In the genomic region with DNA sequence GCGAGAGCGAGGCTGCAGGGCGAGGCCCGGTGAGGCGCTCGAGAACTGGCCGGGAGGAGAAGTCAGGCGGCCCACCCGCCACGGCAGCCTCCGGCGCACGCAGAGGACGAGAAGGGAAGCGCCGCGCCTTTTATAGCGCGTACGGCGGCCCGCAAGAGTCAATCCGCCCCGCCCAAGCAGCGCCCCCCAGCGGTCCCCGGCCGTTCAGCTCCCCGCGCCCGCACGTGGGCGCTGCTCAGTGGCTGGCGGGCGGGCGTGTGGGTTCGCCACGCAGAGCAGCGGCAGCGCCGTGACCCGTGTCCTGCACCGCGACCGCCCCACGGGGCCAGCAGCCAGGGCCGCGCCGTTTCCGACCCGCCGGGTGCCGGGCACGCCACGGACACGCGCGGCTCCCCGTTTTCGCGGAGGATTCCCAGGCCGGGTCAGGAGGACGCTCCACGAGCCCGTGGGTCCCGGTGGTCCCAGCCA, we compare ENCODE assay signal across 1 cellular context.
TF ChIP-seq lines count a peak whose summit lies in the region.

No MANE protein-coding gene starts in this region.

TF ChIP-seq in HepG2, 621 proteins besides CTCF, POLR2A, EP300 and RAD21 (continued from another document and continues in another):
- TF ChIP-seq, protein P1, sequence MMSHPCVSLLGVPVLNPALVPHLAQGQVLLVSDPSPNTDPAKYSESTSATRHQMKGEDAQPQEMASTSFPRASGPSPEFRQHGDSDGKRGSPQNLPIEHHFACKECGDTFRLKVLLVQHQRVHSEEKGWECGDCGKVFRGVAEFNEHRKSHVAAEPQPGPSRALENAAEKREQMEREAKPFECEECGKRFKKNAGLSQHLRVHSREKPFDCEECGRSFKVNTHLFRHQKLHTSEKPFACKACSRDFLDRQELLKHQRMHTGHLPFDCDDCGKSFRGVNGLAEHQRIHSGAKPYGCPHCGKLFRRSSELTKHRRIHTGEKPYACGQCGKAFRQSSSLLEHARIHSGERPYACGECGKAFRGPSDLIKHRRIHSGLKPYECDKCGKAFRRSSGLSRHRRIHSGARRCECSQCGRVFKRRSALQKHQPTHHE (CRISPR knock-in tag; IDR thresholded peaks at IDR 0.05; ENCODE audit: borderline replicate concordance): 0 out of 2 replicates have a peak, but pooled peaks have one; percentile 68
- peak; percentile 91; the same call in 1 of the 2 replicates for TF ChIP-seq KAT7 (CRISPR knock-in tag; IDR thresholded peaks at IDR 0.05; ENCODE audit: borderline replicate concordance)
- no peak for TF ChIP-seq PCBP2 (optimal IDR thresholded peaks at IDR 0.05; ENCODE audit: low read depth, low read length, poor library complexity, severe bottlenecking)
- TF ChIP-seq, protein P2, sequence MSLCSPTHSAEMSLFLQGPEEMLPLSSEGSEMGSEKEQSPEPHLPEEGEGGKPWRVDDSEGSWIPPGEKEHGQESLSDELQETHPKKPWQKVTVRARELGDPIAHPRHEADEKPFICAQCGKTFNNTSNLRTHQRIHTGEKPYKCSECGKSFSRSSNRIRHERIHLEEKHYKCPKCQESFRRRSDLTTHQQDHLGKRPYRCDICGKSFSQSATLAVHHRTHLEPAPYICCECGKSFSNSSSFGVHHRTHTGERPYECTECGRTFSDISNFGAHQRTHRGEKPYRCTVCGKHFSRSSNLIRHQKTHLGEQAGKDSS (CRISPR knock-in tag; IDR thresholded peaks at IDR 0.05; ENCODE audit: borderline replicate concordance, low read depth): no peak
- TF ChIP-seq, protein P3, sequence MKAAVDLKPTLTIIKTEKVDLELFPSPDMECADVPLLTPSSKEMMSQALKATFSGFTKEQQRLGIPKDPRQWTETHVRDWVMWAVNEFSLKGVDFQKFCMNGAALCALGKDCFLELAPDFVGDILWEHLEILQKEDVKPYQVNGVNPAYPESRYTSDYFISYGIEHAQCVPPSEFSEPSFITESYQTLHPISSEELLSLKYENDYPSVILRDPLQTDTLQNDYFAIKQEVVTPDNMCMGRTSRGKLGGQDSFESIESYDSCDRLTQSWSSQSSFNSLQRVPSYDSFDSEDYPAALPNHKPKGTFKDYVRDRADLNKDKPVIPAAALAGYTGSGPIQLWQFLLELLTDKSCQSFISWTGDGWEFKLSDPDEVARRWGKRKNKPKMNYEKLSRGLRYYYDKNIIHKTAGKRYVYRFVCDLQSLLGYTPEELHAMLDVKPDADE (CRISPR knock-in tag; IDR thresholded peaks at IDR 0.05): no peak
- peak; percentile 80; the same call in 1 of the 2 replicates for TF ChIP-seq ZMAT3 (CRISPR knock-in tag; conservative IDR thresholded peaks at IDR 0.05)
- no peak for TF ChIP-seq MBNL3 (CRISPR knock-in tag; conservative IDR thresholded peaks at IDR 0.05)
- TF ChIP-seq, protein P4, sequence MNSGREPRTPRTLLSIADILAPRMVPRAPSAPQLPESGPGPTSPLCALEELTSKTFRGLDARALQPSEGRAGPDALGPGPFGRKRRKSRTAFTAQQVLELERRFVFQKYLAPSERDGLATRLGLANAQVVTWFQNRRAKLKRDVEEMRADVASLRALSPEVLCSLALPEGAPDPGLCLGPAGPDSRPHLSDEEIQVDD (CRISPR knock-in tag; IDR thresholded peaks at IDR 0.05; ENCODE audit: borderline replicate concordance): no peak
- TF ChIP-seq AGO1 (IDR thresholded peaks at IDR 0.05; ENCODE audit: low read depth, low read length, poor library complexity, severe bottlenecking): peak; percentile 48
- TF ChIP-seq, protein P5, sequence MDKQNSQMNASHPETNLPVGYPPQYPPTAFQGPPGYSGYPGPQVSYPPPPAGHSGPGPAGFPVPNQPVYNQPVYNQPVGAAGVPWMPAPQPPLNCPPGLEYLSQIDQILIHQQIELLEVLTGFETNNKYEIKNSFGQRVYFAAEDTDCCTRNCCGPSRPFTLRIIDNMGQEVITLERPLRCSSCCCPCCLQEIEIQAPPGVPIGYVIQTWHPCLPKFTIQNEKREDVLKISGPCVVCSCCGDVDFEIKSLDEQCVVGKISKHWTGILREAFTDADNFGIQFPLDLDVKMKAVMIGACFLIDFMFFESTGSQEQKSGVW (CRISPR knock-in tag; IDR thresholded peaks at IDR 0.05; ENCODE audit: borderline replicate concordance): no peak
- peak; percentile 52 for TF ChIP-seq ZNF883 (CRISPR knock-in tag; IDR thresholded peaks at IDR 0.05; ENCODE audit: not compliant biosample characterization)
- 0 out of 2 replicates have a peak, but pooled peaks have one; percentile 33 for TF ChIP-seq ZKSCAN1 (IDR thresholded peaks at IDR 0.05; ENCODE audit: low read length)
- peak; percentile 74; the same call in 1 of the 2 replicates for TF ChIP-seq FOXK1 (CRISPR knock-in tag; IDR thresholded peaks at IDR 0.05; ENCODE audit: borderline replicate concordance, low read depth)
- peak; percentile 72; the same call in 1 of the 2 replicates for TF ChIP-seq SMAD3 (CRISPR knock-in tag; IDR thresholded peaks at IDR 0.05)
- TF ChIP-seq, protein P6, sequence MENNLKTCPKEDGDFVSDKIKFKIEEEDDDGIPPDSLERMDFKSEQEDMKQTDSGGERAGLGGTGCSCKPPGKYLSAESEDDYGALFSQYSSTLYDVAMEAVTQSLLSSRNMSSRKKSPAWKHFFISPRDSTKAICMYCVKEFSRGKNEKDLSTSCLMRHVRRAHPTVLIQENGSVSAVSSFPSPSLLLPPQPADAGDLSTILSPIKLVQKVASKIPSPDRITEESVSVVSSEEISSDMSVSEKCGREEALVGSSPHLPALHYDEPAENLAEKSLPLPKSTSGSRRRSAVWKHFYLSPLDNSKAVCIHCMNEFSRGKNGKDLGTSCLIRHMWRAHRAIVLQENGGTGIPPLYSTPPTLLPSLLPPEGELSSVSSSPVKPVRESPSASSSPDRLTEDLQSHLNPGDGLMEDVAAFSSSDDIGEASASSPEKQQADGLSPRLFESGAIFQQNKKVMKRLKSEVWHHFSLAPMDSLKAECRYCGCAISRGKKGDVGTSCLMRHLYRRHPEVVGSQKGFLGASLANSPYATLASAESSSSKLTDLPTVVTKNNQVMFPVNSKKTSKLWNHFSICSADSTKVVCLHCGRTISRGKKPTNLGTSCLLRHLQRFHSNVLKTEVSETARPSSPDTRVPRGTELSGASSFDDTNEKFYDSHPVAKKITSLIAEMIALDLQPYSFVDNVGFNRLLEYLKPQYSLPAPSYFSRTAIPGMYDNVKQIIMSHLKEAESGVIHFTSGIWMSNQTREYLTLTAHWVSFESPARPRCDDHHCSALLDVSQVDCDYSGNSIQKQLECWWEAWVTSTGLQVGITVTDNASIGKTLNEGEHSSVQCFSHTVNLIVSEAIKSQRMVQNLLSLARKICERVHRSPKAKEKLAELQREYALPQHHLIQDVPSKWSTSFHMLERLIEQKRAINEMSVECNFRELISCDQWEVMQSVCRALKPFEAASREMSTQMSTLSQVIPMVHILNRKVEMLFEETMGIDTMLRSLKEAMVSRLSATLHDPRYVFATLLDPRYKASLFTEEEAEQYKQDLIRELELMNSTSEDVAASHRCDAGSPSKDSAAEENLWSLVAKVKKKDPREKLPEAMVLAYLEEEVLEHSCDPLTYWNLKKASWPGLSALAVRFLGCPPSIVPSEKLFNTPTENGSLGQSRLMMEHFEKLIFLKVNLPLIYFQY (CRISPR knock-in tag; IDR thresholded peaks at IDR 0.05; ENCODE audit: borderline replicate concordance): peak; percentile 56; the same call in 1 of the 2 replicates
- TF ChIP-seq, protein P7, sequence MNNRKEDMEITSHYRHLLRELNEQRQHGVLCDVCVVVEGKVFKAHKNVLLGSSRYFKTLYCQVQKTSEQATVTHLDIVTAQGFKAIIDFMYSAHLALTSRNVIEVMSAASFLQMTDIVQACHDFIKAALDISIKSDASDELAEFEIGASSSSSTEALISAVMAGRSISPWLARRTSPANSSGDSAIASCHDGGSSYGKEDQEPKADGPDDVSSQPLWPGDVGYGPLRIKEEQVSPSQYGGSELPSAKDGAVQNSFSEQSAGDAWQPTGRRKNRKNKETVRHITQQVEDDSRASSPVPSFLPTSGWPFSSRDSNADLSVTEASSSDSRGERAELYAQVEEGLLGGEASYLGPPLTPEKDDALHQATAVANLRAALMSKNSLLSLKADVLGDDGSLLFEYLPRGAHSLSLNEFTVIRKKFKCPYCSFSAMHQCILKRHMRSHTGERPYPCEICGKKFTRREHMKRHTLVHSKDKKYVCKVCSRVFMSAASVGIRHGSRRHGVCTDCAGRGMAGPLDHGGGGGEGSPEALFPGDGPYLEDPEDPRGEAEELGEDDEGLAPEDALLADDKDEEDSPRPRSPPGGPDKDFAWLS (CRISPR knock-in tag; IDR thresholded peaks at IDR 0.05; ENCODE audit: borderline replicate concordance): no peak
- TF ChIP-seq SIX1 (CRISPR knock-in tag; IDR thresholded peaks at IDR 0.05; ENCODE audit: borderline replicate concordance): no peak
- no peak for TF ChIP-seq PAWR (CRISPR knock-in tag; IDR thresholded peaks at IDR 0.05; ENCODE audit: borderline replicate concordance)
- TF ChIP-seq ZNF235 (CRISPR knock-in tag; IDR thresholded peaks at IDR 0.05; ENCODE audit: borderline replicate concordance): peak; percentile 84
- TF ChIP-seq MTF1 (CRISPR knock-in tag; IDR thresholded peaks at IDR 0.05): 0 out of 2 replicates have a peak, but pooled peaks have one; percentile 38
- TF ChIP-seq, protein P8, sequence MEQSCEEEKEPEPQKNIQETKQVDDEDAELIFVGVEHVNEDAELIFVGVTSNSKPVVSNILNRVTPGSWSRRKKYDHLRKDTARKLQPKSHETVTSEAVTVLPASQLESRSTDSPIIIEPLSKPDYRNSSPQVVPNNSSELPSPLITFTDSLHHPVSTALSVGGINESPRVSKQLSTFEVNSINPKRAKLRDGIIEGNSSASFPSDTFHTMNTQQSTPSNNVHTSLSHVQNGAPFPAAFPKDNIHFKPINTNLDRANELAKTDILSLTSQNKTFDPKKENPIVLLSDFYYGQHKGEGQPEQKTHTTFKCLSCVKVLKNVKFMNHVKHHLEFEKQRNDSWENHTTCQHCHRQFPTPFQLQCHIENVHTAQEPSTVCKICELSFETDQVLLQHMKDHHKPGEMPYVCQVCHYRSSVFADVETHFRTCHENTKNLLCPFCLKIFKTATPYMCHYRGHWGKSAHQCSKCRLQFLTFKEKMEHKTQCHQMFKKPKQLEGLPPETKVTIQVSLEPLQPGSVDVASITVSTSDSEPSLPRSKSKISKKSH (CRISPR knock-in tag; IDR thresholded peaks at IDR 0.05; ENCODE audit: borderline replicate concordance): no peak
- TF ChIP-seq MYNN (CRISPR knock-in tag; IDR thresholded peaks at IDR 0.05; ENCODE audit: low read depth): peak; percentile 49; the same call in 1 of the 2 replicates
- TF ChIP-seq, protein P9, sequence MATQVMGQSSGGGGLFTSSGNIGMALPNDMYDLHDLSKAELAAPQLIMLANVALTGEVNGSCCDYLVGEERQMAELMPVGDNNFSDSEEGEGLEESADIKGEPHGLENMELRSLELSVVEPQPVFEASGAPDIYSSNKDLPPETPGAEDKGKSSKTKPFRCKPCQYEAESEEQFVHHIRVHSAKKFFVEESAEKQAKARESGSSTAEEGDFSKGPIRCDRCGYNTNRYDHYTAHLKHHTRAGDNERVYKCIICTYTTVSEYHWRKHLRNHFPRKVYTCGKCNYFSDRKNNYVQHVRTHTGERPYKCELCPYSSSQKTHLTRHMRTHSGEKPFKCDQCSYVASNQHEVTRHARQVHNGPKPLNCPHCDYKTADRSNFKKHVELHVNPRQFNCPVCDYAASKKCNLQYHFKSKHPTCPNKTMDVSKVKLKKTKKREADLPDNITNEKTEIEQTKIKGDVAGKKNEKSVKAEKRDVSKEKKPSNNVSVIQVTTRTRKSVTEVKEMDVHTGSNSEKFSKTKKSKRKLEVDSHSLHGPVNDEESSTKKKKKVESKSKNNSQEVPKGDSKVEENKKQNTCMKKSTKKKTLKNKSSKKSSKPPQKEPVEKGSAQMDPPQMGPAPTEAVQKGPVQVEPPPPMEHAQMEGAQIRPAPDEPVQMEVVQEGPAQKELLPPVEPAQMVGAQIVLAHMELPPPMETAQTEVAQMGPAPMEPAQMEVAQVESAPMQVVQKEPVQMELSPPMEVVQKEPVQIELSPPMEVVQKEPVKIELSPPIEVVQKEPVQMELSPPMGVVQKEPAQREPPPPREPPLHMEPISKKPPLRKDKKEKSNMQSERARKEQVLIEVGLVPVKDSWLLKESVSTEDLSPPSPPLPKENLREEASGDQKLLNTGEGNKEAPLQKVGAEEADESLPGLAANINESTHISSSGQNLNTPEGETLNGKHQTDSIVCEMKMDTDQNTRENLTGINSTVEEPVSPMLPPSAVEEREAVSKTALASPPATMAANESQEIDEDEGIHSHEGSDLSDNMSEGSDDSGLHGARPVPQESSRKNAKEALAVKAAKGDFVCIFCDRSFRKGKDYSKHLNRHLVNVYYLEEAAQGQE (IDR thresholded peaks at IDR 0.05; ENCODE audit: borderline replicate concordance in 1 of 2, low read depth in 1 of 2, low read length in 2 of 2): peak in 1 of 2 experiments; percentile 75; a peak in 1 of 4 replicates
- no peak for TF ChIP-seq MATR3 (CRISPR knock-in tag; IDR thresholded peaks at IDR 0.05)
- TF ChIP-seq, protein P10, sequence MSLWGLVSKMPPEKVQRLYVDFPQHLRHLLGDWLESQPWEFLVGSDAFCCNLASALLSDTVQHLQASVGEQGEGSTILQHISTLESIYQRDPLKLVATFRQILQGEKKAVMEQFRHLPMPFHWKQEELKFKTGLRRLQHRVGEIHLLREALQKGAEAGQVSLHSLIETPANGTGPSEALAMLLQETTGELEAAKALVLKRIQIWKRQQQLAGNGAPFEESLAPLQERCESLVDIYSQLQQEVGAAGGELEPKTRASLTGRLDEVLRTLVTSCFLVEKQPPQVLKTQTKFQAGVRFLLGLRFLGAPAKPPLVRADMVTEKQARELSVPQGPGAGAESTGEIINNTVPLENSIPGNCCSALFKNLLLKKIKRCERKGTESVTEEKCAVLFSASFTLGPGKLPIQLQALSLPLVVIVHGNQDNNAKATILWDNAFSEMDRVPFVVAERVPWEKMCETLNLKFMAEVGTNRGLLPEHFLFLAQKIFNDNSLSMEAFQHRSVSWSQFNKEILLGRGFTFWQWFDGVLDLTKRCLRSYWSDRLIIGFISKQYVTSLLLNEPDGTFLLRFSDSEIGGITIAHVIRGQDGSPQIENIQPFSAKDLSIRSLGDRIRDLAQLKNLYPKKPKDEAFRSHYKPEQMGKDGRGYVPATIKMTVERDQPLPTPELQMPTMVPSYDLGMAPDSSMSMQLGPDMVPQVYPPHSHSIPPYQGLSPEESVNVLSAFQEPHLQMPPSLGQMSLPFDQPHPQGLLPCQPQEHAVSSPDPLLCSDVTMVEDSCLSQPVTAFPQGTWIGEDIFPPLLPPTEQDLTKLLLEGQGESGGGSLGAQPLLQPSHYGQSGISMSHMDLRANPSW (CRISPR knock-in tag; IDR thresholded peaks at IDR 0.05; ENCODE audit: borderline replicate concordance): no peak
- peak; percentile 74; the same call in 1 of the 2 replicates for TF ChIP-seq NKX3-1 (CRISPR knock-in tag; IDR thresholded peaks at IDR 0.05)
- TF ChIP-seq, protein P11, sequence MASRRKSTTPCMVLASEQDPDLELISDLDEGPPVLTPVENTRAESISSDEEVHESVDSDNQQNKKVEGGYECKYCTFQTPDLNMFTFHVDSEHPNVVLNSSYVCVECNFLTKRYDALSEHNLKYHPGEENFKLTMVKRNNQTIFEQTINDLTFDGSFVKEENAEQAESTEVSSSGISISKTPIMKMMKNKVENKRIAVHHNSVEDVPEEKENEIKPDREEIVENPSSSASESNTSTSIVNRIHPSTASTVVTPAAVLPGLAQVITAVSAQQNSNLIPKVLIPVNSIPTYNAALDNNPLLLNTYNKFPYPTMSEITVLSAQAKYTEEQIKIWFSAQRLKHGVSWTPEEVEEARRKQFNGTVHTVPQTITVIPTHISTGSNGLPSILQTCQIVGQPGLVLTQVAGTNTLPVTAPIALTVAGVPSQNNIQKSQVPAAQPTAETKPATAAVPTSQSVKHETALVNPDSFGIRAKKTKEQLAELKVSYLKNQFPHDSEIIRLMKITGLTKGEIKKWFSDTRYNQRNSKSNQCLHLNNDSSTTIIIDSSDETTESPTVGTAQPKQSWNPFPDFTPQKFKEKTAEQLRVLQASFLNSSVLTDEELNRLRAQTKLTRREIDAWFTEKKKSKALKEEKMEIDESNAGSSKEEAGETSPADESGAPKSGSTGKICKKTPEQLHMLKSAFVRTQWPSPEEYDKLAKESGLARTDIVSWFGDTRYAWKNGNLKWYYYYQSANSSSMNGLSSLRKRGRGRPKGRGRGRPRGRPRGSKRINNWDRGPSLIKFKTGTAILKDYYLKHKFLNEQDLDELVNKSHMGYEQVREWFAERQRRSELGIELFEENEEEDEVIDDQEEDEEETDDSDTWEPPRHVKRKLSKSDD (CRISPR knock-in tag; IDR thresholded peaks at IDR 0.05; ENCODE audit: low read depth): peak; percentile 66; the same call in 1 of the 2 replicates
